ENCODE assay signal across 22 cellular contexts in the genomic region with DNA sequence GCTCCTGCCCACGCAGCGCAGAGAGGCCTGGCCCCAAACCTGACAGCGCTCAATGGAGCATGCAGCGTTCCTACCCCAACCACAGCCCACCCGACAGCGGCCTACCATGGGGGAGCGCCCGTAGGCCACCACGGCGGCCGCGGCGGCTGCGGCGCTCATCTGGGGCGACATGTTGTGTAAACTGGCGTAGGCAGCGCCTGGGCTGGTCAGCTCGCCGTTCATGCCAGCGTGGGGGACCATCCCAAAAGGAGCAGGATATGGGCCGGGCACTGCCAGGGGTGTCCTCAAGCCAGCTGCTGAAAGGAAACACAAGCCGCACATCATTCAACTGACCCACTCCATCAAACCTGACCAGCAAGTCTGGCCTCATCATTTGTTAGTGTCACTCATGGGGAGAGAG.
DNase-seq lines count a peak whose midpoint lies in the region; ATAC-seq and TF ChIP-seq lines count a peak whose summit lies in the region.
"Had no signal": no experiment of that assay in that cellular context is flagged by ENCODE, and none has a peak within 500 bp of the region (broad histone marks: within the 10 kb centered on the region; RNA-seq: fewer than 3 reads in every experiment).

No MANE protein-coding gene starts in this region.

- H3K18ac ChIP-seq in IMR-90 (ENCODE audit: low read depth, low read length) (peak overlapping the region; percentile 64), neuronal stem cell (ENCODE audit: low read length) (peak overlapping the region; percentile 44)

- H3K14ac ChIP-seq in IMR-90 (replicated peaks; ENCODE audit: low read depth, low read length) (0 out of 2 replicates have a peak overlapping the region, but pooled peaks have one; percentile 32), neuronal stem cell (ENCODE audit: low read length) (peak overlapping the region; percentile 84)

- H3K4me2 ChIP-seq in IMR-90 (ENCODE audit: low read depth, low read length): no peak overlapping the region
- no peak overlapping the region for H3K4me2 ChIP-seq in hepatocyte
- no peak overlapping the region for H3K4me2 ChIP-seq in neuronal stem cell (ENCODE audit: insufficient read depth, low read length, poor library complexity, severe bottlenecking)
- H3K4me2 ChIP-seq: A549 had no signal

- TF ChIP-seq CTCF in IMR-90 (conservative IDR thresholded peaks at IDR 0.05; ENCODE audit: low read depth, low read length) (no peak), hepatocyte (IDR thresholded peaks at IDR 0.05; ENCODE audit: poor library complexity) (no peak)

- WGBS in IMR-90 (ENCODE audit: extremely low coverage in 2 of 2, insufficient read length in 1 of 2), 2 experiments: 100% methylated on average over 6 of the region's 23 CpGs; no CpG with 5 or more reads in 1 of the 2 experiments
- 98% methylated on average over 23 of the region's 23 CpGs for WGBS in hepatocyte (ENCODE audit: low lambda C conversion rate, missing lambda C conversion rate)
- WGBS in neuronal stem cell (ENCODE audit: extremely low coverage in 2 of 2, insufficient read length in 2 of 2, insufficient replicate concordance in 1 of 2), 2 donors: no CpG with 5 or more reads among the region's 23 CpGs

- TF ChIP-seq POLR2A in IMR-90 (IDR thresholded peaks at IDR 0.05; ENCODE audit: low read depth, low read length): no peak

- no peak overlapping the region for H2AFZ ChIP-seq in IMR-90 (replicated peaks; ENCODE audit: low read length, poor library complexity)
- no peak overlapping the region for H2AFZ ChIP-seq in hepatocyte
- H2AFZ ChIP-seq in neuronal stem cell (ENCODE audit: low read length): no peak overlapping the region

- no TSS peak for BruUV-seq in IMR-90 (replicated peaks; lab: Mats Ljungman, UMichigan)

- POLR2A ChIA-PET in IMR-90 (lab: Charles Lee; ENCODE audit: unreplicated experiment): no interaction called here

- H2AK5ac ChIP-seq in IMR-90 (ENCODE audit: low read depth, low read length): peak overlapping the region; percentile 72
- peak overlapping the region; percentile 53 for H2AK5ac ChIP-seq in neuronal stem cell (ENCODE audit: low read depth, low read length)

- peak overlapping the region; percentile 75; the same call in 1 of the 2 replicates for H2BK20ac ChIP-seq in IMR-90 (ENCODE audit: low read depth, low read length)

- ATAC-seq in IMR-90 (ENCODE audit: low read depth) (no peak), GM21381 (IDR thresholded peaks at IDR 0.05; ENCODE audit: unreplicated experiment) (no peak)
- ATAC-seq: A549, Right ventricle myocardium inferior had no signal

- no peaks in the 10 kb centered on the region for H3K27me3 ChIP-seq in IMR-90 (ENCODE audit: control insufficient read depth, insufficient read depth, low read length)
- no peaks in the 10 kb centered on the region for H3K27me3 ChIP-seq in hepatocyte
- no peaks in the 10 kb centered on the region for H3K27me3 ChIP-seq in neuronal stem cell (ENCODE audit: control insufficient read depth in 3 of 3, insufficient read depth in 3 of 3, low read depth in 1 of 3, low read length in 3 of 3)
- no peaks in the 10 kb centered on the region for H3K27me3 ChIP-seq in stomach smooth muscle (ENCODE audit: control insufficient read depth in 1 of 2, insufficient read depth in 2 of 2, low read length in 2 of 2)
- H3K27me3 ChIP-seq: BLaER1 had no signal

- peaks cover 7% of the 10 kb centered on the region; the same call in 1 of the 2 replicates for H3K9me1 ChIP-seq in IMR-90 (ENCODE audit: insufficient read depth, low read length)

- H4K20me1 ChIP-seq in IMR-90 (ENCODE audit: insufficient read depth, low read length) (no peaks in the 10 kb centered on the region), hepatocyte (ENCODE audit: insufficient read depth, poor library complexity, severe bottlenecking) (no peaks in the 10 kb centered on the region)
- H4K20me1 ChIP-seq: BLaER1 had no signal

- H3K4ac ChIP-seq in IMR-90 (ENCODE audit: low read depth, low read length): peak overlapping the region; percentile 86
- no peak overlapping the region for H3K4ac ChIP-seq in neuronal stem cell (ENCODE audit: low read length)

- H3K23ac ChIP-seq in IMR-90 (ENCODE audit: low read depth, low read length) (no peak overlapping the region), neuronal stem cell (ENCODE audit: low read depth, low read length, poor library complexity) (peak overlapping the region; percentile 12)

- H3K56ac ChIP-seq in IMR-90 (ENCODE audit: extremely low read depth, insufficient read depth, low read length): no peak overlapping the region

- H3K27ac ChIP-seq in IMR-90 (ENCODE audit: insufficient read depth, low read length) (no peak overlapping the region; the same call in 1 of the 2 replicates), hepatocyte (peak overlapping the region; percentile 89), neuronal stem cell (replicated peaks; ENCODE audit: low read length) (no peak overlapping the region), stomach smooth muscle (ENCODE audit: low read length) (peak overlapping the region; percentile 85)
- H3K27ac ChIP-seq: BLaER1 had no signal

- peak overlapping the region; percentile 15 for H2AK9ac ChIP-seq in IMR-90 (replicated peaks; ENCODE audit: low read depth, low read length, poor library complexity)

- dilution Hi-C loops in IMR-90 (cut with HindIII; ENCODE audit: low sequenced_read_pairs, unreplicated experiment): no loop called here

- intact Hi-C loops in IMR-90 (cut with micrococcal nuclease) (loop anchor here (5.0 kb wide), 1 partner anchor 76 kb away; a partner anchor contains a TSS), posterior cingulate gyrus (cut with DNase I) (no loop called here)

- H3K79me2 ChIP-seq in hepatocyte: peaks cover 21% of the 10 kb centered on the region

- no peaks in the 10 kb centered on the region for H3K9me2 ChIP-seq in hepatocyte (replicated peaks; ENCODE audit: insufficient read depth)

- H3K36me3 ChIP-seq in IMR-90 (ENCODE audit: control insufficient read depth, insufficient read depth, low read length) (peaks cover 47% of the 10 kb centered on the region), hepatocyte (replicated peaks; ENCODE audit: insufficient read depth, low read depth) (no peaks in the 10 kb centered on the region), neuronal stem cell (replicated peaks in 1 of 2; ENCODE audit: control insufficient read depth in 2 of 2, insufficient read depth in 2 of 2, low read length in 2 of 2) (peaks cover 6 to 72% of the 10 kb centered on the region in 2 donors), stomach smooth muscle (ENCODE audit: control insufficient read depth in 2 of 2, insufficient read depth in 2 of 2, low read length in 2 of 2) (peaks cover 14 to 28% of the 10 kb centered on the region in 2 donors)

- H3K9ac ChIP-seq in IMR-90 (ENCODE audit: low read depth, low read length) (no peak overlapping the region), neuronal stem cell (ENCODE audit: low read depth, low read length, poor library complexity) (no peak overlapping the region), stomach smooth muscle (ENCODE audit: low read length in 2 of 2) (no peak overlapping the region)
- H3K9ac ChIP-seq: BLaER1 had no signal

- 0 out of 2 replicates have a peak overlapping the region, but pooled peaks have one; percentile 58 for H4K91ac ChIP-seq in IMR-90 (ENCODE audit: insufficient read depth, low read depth, low read length)
- no peak overlapping the region for H4K91ac ChIP-seq in neuronal stem cell (ENCODE audit: low read depth, low read length, poor library complexity)

- H4K8ac ChIP-seq in IMR-90 (ENCODE audit: low read depth in 2 of 2, low read length in 2 of 2): no peak overlapping the region; a peak in 1 of 4 replicates
- no peak overlapping the region for H4K8ac ChIP-seq in neuronal stem cell (ENCODE audit: low read depth, low read length)

- peaks cover 16% of the 10 kb centered on the region for H3K4me1 ChIP-seq in IMR-90 (ENCODE audit: control insufficient read depth, insufficient read depth, low read length)
- peaks cover 17% of the 10 kb centered on the region for H3K4me1 ChIP-seq in hepatocyte (ENCODE audit: insufficient read depth)
- peaks cover 12 to 13% of the 10 kb centered on the region in 2 donors for H3K4me1 ChIP-seq in neuronal stem cell (ENCODE audit: control insufficient read depth in 2 of 2, insufficient read depth in 1 of 2, low read depth in 1 of 2, low read length in 2 of 2)
- peaks cover 32% of the 10 kb centered on the region for H3K4me1 ChIP-seq in stomach smooth muscle (ENCODE audit: control insufficient read depth, insufficient read depth, low read length)
- H3K4me1 ChIP-seq: Caco-2 had no signal

- H3K4me3 ChIP-seq in IMR-90 (ENCODE audit: insufficient read depth, low read depth, low read length): no peak overlapping the region
- H3K4me3 ChIP-seq in hepatocyte: no peak overlapping the region
- no peak overlapping the region for H3K4me3 ChIP-seq in neuronal stem cell (ENCODE audit: low read length in 2 of 2)
- no peak overlapping the region for H3K4me3 ChIP-seq in stomach smooth muscle (ENCODE audit: low read length in 2 of 2)
- H3K4me3 ChIP-seq: A549, BLaER1 had no signal

- H2BK5ac ChIP-seq in IMR-90 (ENCODE audit: low read depth, low read length, poor library complexity, severe bottlenecking): no peak overlapping the region
- no peak overlapping the region for H2BK5ac ChIP-seq in neuronal stem cell (ENCODE audit: low read length)

- CTCF ChIA-PET in IMR-90 (lab: Yijun Ruan, JAX): no interaction called here

- H3K79me1 ChIP-seq in IMR-90 (ENCODE audit: low read depth in 1 of 2, low read length in 2 of 2) (peaks cover 4 to 17% of the 10 kb centered on the region in 2 experiments; a peak in 2 of 4 replicates), neuronal stem cell (ENCODE audit: low read depth, low read length) (peaks cover 2% of the 10 kb centered on the region)

- DNase-seq in IMR-90 (no peak), hepatocyte (ENCODE audit: low spot score) (no peak), neuronal stem cell (ENCODE audit: low spot score) (no peak), SK-N-DZ (ENCODE audit: low spot score) (no peak), foreskin melanocyte (no peak), posterior cingulate gyrus (no peak)
- DNase-seq: Caco-2; CD4-positive, alpha-beta memory T cell; DMS 273 treated with DMSO at 0.1 percent for 48 hours; DMS79 treated with DMSO at 0.1 percent for 48 hours; KBM-7; MM.1S; NCI-H1048; NCI-H1417 treated with DMSO at 0.1 percent for 48 hours; NCI-H187; NCI-H446 treated with DMSO at 0.1 percent for 48 hours; NCI-H526 treated with DMSO at 0.1 percent for 48 hours had no signal

- peak overlapping the region; percentile 86 for H2BK120ac ChIP-seq in IMR-90 (ENCODE audit: low read depth, low read length)
- peak overlapping the region; percentile 23 for H2BK120ac ChIP-seq in neuronal stem cell (ENCODE audit: low read depth, low read length)

- no peaks in the 10 kb centered on the region for H3K9me3 ChIP-seq in IMR-90 (ENCODE audit: control insufficient read depth, insufficient read depth, low read length)
- no peaks in the 10 kb centered on the region for H3K9me3 ChIP-seq in hepatocyte (ENCODE audit: low read depth)
- no peaks in the 10 kb centered on the region for H3K9me3 ChIP-seq in neuronal stem cell (replicated peaks in 1 of 2; ENCODE audit: control insufficient read depth in 2 of 2, insufficient read depth in 1 of 2, low read depth in 1 of 2, low read length in 2 of 2)
- H3K9me3 ChIP-seq in stomach smooth muscle (ENCODE audit: control insufficient read depth in 2 of 2, low read length in 2 of 2): no peaks in the 10 kb centered on the region
- H3K9me3 ChIP-seq: A549, Caco-2 had no signal

- peak overlapping the region; percentile 95 for H2BK12ac ChIP-seq in neuronal stem cell (ENCODE audit: low read length)

- in situ Hi-C loops in IMR-90 (cut with MboI; ENCODE audit: low sequenced_read_pairs): no loop called here

- peak overlapping the region; percentile 43; the same call in 1 of the 3 replicates for H2BK15ac ChIP-seq in IMR-90 (ENCODE audit: low read depth, low read length)
- no peak overlapping the region for H2BK15ac ChIP-seq in neuronal stem cell (ENCODE audit: low read length)

- no peak for TF ChIP-seq RAD21 in IMR-90 (IDR thresholded peaks at IDR 0.05; ENCODE audit: low read length)

- peak overlapping the region; percentile 58; the same call in 1 of the 2 replicates for H4K5ac ChIP-seq in IMR-90 (ENCODE audit: low read depth, low read length)

Comparison
In these comparisons a context has a peak if more than half of its experiments do, and no peak if none do; other contexts are left out.
1. H3K27ac ChIP-seq: peak in hepatocyte (single experiment) and stomach smooth muscle (single experiment); none in IMR-90 (single experiment) and neuronal stem cell (single experiment).